ENCODE assay signal across 17 cellular contexts in the genomic region with DNA sequence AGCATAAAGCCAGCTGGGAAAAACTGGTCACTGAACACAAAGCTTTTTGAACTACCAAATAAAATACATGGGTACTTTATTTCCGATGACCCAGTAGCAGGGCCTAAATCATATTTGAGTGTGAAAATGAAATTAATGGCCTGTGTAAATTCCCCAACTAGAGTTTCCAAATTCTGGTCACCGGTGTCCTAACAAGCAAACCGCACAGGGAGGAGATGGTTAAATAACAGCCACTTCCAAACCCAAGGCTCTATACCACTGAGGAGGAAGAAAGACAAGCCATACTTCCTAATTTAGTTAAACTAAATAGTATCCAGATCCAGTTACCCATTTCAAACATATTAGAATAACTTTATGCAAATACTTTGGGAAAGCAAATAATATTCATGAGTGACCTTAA.
"Had no signal": no experiment of that assay in that cellular context is flagged by ENCODE, and none has a peak within 500 bp of the region (broad histone marks: within the 10 kb centered on the region; RNA-seq: fewer than 3 reads in every experiment).

No MANE protein-coding gene starts in this region.

- H3K4me1 ChIP-seq: vagina had no signal

- H3K36me3 ChIP-seq: adrenal gland, gastroesophageal sphincter, heart left ventricle, tibial nerve, vagina had no signal

- DNase-seq: activated CD4-positive, alpha-beta T cell treated with anti-CD3 and anti-CD28 coated beads, Interleukin-2, amount 50 U/mL, for 4 hours; activated gamma-delta T cell; adrenal gland; effector CD4-positive, alpha-beta T cell; heart left ventricle; immature natural killer cell; mesendoderm; natural killer cell; occipital lobe; retina; stimulated activated CD4-positive, alpha-beta T cell treated with anti-CD3 and anti-CD28 coated beads, Interleukin-2, amount 100 ng/mL, for 24 hours; stimulated activated naive CD4-positive, alpha-beta T cell treated with Interleukin-2 at 50 U/mL for 16 hours; substantia nigra; T-helper 2 cell had no signal

- ATAC-seq: gastroesophageal sphincter, heart left ventricle, natural killer cell had no signal

- H3K9me3 ChIP-seq: adrenal gland, gastroesophageal sphincter, heart left ventricle, tibial nerve, vagina had no signal

- H3K4me3 ChIP-seq: adrenal gland, gastroesophageal sphincter, heart left ventricle, tibial nerve, vagina had no signal

- H3K27me3 ChIP-seq: adrenal gland, gastroesophageal sphincter, heart left ventricle, tibial nerve, vagina had no signal

- H3K27ac ChIP-seq: gastroesophageal sphincter, tibial nerve, vagina had no signal
